Comparison of ENCODE assay signal across 9 cellular contexts in the genomic region with DNA sequence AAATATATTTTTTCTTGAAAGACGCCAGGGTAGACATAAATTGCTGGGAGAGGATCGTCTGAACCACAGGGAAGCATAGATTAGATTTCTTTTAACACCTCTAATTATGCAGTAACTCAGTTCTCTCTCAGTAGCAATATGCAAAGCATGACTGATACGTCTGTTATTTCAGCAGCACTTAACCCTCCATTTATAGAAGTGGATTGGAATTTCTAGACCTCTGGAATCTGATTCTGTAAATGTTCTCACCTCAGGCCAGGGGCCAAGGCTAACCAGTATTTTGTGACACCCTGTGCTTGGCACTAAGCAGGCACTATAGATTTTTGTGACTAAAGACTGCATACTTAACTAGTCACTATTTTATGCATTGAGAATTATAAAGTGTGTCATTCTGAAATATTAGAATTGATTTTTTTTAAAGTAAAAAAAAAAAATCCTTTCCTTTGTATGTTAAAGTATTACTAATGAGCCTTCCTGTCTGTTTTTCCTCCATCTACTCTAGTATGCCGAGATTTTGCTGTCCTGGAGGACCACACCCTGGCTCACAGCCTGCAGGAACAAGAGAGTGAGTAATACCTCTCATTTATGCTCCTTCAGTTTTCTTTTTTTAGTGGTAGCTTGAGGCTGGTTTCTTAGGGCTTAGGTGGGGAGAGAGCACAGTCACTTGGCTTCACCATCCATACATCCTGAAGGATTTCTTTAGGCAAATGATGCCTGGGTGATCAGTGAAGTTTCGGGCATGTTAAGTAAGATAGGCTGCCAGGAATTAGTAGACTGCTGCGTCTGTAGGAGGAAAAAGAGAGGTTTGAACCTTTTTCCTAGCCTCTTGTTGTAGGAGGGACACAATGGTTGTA. TPM values are rescaled to one million over a fixed set of nuclear protein-coding genes. Genes with fewer than 3 reads are reported as not detected.
A peak's percentile ranks its signal among the peaks of the same experiment; 100 is the strongest.
DNase-seq lines count a peak whose midpoint lies in the region; ATAC-seq and TF ChIP-seq lines count a peak whose summit lies in the region.
"Had no signal": no experiment of that assay in that cellular context is flagged by ENCODE, and none has a peak within 500 bp of the region (broad histone marks: within the 10 kb centered on the region; RNA-seq: fewer than 3 reads in every experiment).

No MANE protein-coding gene starts in this region.

- H3K27ac ChIP-seq in mesodermal cell (ENCODE audit: low read depth, low read length, severe bottlenecking) (peak overlapping the region; percentile 85), caudate nucleus (ENCODE audit: low read depth, low read length) (no peak overlapping the region), MM.1S (ENCODE audit: low read length) (no peak overlapping the region)

- ATAC-seq in HG03520 (IDR thresholded peaks at IDR 0.05; ENCODE audit: unreplicated experiment) = no peak
- ATAC-seq: K562 had no signal

- no peaks in the 10 kb centered on the region for H3K9me2 ChIP-seq in MM.1S (replicated peaks; ENCODE audit: insufficient read depth, low read length)

- TF ChIP-seq CTCF in AG04449 (IDR thresholded peaks at IDR 0.05; ENCODE audit: insufficient read depth, low read length, missing control alignments) (no peak), epithelial cell of proximal tubule (conservative IDR thresholded peaks at IDR 0.05; ENCODE audit: low read depth, low read length) (no peak), MM.1S (IDR thresholded peaks at IDR 0.05; ENCODE audit: low read length) (no peak)

- H3K79me2 ChIP-seq in MM.1S (ENCODE audit: low read length) = peaks cover 46% of the 10 kb centered on the region

- H3K36me3 ChIP-seq in mesodermal cell (ENCODE audit: control insufficient read depth, insufficient read depth, low read length) (peaks cover 47% of the 10 kb centered on the region), MM.1S (replicated peaks; ENCODE audit: insufficient read depth, low read length) (0 out of 2 replicates have a peak, but pooled peaks cover 3% of the 10 kb centered on the region)

- H4K20me1 ChIP-seq in MM.1S (ENCODE audit: insufficient read depth, low read length) = 0 out of 2 replicates have a peak, but pooled peaks cover 2% of the 10 kb centered on the region

- H3K4me2 ChIP-seq in MM.1S (ENCODE audit: low read depth, low read length) = no peak overlapping the region

- no peak overlapping the region for H3K9ac ChIP-seq in MM.1S (ENCODE audit: low read length)

- H3K4me1 ChIP-seq in mesodermal cell (ENCODE audit: control insufficient read depth, insufficient read depth, low read length, poor library complexity, severe bottlenecking) (peaks cover 39% of the 10 kb centered on the region), MM.1S (ENCODE audit: low read length) (no peaks in the 10 kb centered on the region)

- H3K9me3 ChIP-seq in mesodermal cell (ENCODE audit: control insufficient read depth, low read length) (no peaks in the 10 kb centered on the region), MM.1S (replicated peaks; ENCODE audit: insufficient read depth, low read length) (no peaks in the 10 kb centered on the region)

- H3K27me3 ChIP-seq in MM.1S (replicated peaks; ENCODE audit: insufficient read depth, low read length) = no peaks in the 10 kb centered on the region

- 86 to 100% methylated on average over 2 to 4 of the region's 6 CpGs for WGBS in mesodermal cell (ENCODE audit: insufficient coverage in 2 of 2), 2 experiments

- H2AFZ ChIP-seq in MM.1S (ENCODE audit: low read length) = no peak overlapping the region

- CTCF ChIA-PET in AG04449 (lab: Yijun Ruan, JAX) = interaction anchor here (0.7 to 1.8 kb wide), 3 partner anchors 10 to 18 kb away, joined by 3 read pairs; no protein-coding TSS in a partner anchor

- H3K4me3 ChIP-seq in AG04449 (ENCODE audit: low read depth, low read length) (peak overlapping the region; percentile 9; the same call in 1 of the 2 replicates), epithelial cell of proximal tubule (ENCODE audit: low read depth, low read length) (no peak overlapping the region), mesodermal cell (ENCODE audit: extremely low read depth, insufficient read depth, low read length, poor library complexity, severe bottlenecking) (peak overlapping the region; percentile 1), MM.1S (ENCODE audit: low read length) (no peak overlapping the region)
- H3K4me3 ChIP-seq: K562 had no signal

- H3F3A ChIP-seq in MM.1S (ENCODE audit: insufficient read depth, low read length) = no peaks in the 10 kb centered on the region

- peak; percentile 75 for DNase-seq in AG04449 (ENCODE audit: low read depth, low spot score)
- peak; percentile 55 for DNase-seq in LHCN-M2 (ENCODE audit: low read depth)
- DNase-seq in epithelial cell of proximal tubule (ENCODE audit: low read depth) = peak; percentile 70
- no peak for DNase-seq in MV-4-11 (lab: John Stamatoyannopoulos, UW)
- no peak for DNase-seq in caudate nucleus (lab: John Stamatoyannopoulos, UW)
- no peak for DNase-seq in MM.1S

- POLR2A ChIA-PET in AG04449 (lab: Yijun Ruan, JAX) = interaction anchor here (0.8 kb wide), 1 partner anchor 28 kb away, joined by 3 read pairs; the partner anchor contains the start of gene CCDC50

RNA-seq across cellular contexts. Expression of gene UTS2B, which starts 26.5 kb away (rescaled TPM):
- 0.26 and 0.57 TPM in 2 replicates for total RNA-seq in LHCN-M2 (2014; rRNA removed)
- polyA plus RNA-seq in LHCN-M2 (2012) = 0.16 TPM
- 0.07 and 0.69 TPM in 2 replicates for total RNA-seq in epithelial cell of proximal tubule
- 0.77 TPM for polyA plus RNA-seq in mesodermal cell (2013, experiment 1 of 2)
- 0.86 TPM for polyA plus RNA-seq in mesodermal cell (2013, experiment 2 of 2)
- total RNA-seq: K562 had no signal

RNA-seq across cellular contexts. Expression of gene CCDC50, which starts 27.6 kb away (rescaled TPM):
- total RNA-seq in LHCN-M2 (2014; rRNA removed) = 86.3 and 89.0 TPM in 2 replicates
- polyA plus RNA-seq in LHCN-M2 (2012) = 47.1 TPM
- 122 and 134 TPM in 2 replicates for total RNA-seq in epithelial cell of proximal tubule
- polyA plus RNA-seq in mesodermal cell (2013, experiment 1 of 2) = 114 TPM
- 118 TPM for polyA plus RNA-seq in mesodermal cell (2013, experiment 2 of 2)

Comparison
In these comparisons a context has a peak if more than half of its experiments do, and no peak if none do; other contexts are left out.
1. DNase-seq: peak in AG04449 (single experiment), LHCN-M2 (single experiment) and epithelial cell of proximal tubule (single experiment); none in MV-4-11 (single experiment), caudate nucleus (0 of 61) and MM.1S (single experiment).
2. H3K4me3 ChIP-seq: peak in AG04449 (single experiment) and mesodermal cell (single experiment); none in epithelial cell of proximal tubule (single experiment) and MM.1S (single experiment).